ENCODE assay signal across 9 cellular contexts in the genomic region with DNA sequence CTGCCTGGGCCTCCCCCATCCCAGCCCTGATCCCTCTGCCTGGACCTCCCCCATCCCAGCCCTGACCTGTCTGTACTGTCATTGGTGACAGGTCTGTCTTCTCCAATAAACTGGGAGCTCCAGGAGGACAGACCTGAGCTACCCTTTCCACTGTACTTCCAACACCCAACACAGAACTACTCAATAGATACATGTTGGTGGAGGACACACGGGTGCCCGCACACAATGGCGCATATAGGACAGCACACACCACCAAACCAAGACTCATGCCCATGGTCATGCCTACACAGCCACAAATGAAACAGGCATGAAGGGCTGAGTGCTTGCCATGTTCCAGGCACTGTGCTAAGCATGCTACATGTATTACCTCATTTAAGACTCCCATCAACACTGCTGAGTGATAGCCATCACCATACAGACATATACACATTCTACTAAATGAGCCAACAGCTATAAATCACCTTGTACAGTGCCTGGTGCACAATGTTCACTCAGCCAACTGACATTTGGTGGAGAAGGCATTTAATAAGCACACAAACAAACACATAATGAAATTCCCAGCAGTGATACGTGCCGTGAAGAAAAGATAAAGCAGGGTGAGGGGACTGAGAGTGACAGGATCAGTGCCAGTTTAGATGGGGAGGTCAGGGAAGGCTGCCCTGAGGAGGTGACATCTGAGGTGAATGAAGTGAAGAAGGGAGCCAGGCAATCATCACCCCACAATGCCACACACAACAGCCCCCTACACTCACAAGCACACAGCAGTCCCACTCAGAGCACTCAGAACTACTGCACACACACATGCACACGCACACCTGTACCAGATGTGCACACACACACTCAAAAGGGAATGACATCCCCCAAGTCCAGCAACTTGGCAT. TPM values are rescaled to one million over a fixed set of nuclear protein-coding genes. Genes with fewer than 3 reads are reported as not detected.
DNase-seq lines count a peak whose midpoint lies in the region; ATAC-seq and TF ChIP-seq lines count a peak whose summit lies in the region.
"Had no signal": no experiment of that assay in that cellular context is flagged by ENCODE, and none has a peak within 500 bp of the region (broad histone marks: within the 10 kb centered on the region; RNA-seq: fewer than 3 reads in every experiment).

No MANE protein-coding gene starts in this region.

- H3K27ac Mint-ChIP-seq in activated T-cell treated with anti-CD3 and anti-CD28 coated beads, Interleukin-2, amount 50 U/mL, for 24 hours: peak overlapping the region; percentile 91
- H3K27ac Mint-ChIP-seq in WTC11: no peak overlapping the region

- H3K4me3 Mint-ChIP-seq in activated T-cell treated with anti-CD3 and anti-CD28 coated beads, Interleukin-2, amount 50 U/mL, for 24 hours: peak overlapping the region; percentile 81
- peak overlapping the region; percentile 76 for H3K4me3 Mint-ChIP-seq in WTC11

- no peaks in the 10 kb centered on the region for H3K27me3 Mint-ChIP-seq in activated T-cell treated with anti-CD3 and anti-CD28 coated beads, Interleukin-2, amount 50 U/mL, for 24 hours
- peaks cover 24% of the 10 kb centered on the region for H3K27me3 Mint-ChIP-seq in WTC11 (ENCODE audit: low read depth)

- peaks cover 7% of the 10 kb centered on the region for H3K36me3 Mint-ChIP-seq in activated T-cell treated with anti-CD3 and anti-CD28 coated beads, Interleukin-2, amount 50 U/mL, for 24 hours (ENCODE audit: low read depth)
- H3K36me3 Mint-ChIP-seq in WTC11: no peaks in the 10 kb centered on the region

- no peaks in the 10 kb centered on the region for H3K27me3 ChIP-seq in foreskin keratinocyte
- peaks cover 5 to 76% (median 13%) of the 10 kb centered on the region in 3 donors for H3K27me3 ChIP-seq in stomach

- POLR2A ChIA-PET in WTC11 (lab: Charles Lee): interaction anchor here (1.2 kb wide), 1 partner anchor 17 kb away, joined by 3 read pairs; no protein-coding TSS in a partner anchor

- no peaks in the 10 kb centered on the region for H3K9me3 ChIP-seq in stomach

- no peaks in the 10 kb centered on the region for H3K36me3 ChIP-seq in stomach

- DNase-seq in activated T-cell treated with anti-CD3 and anti-CD28 coated beads, Interleukin-2, amount 50 U/mL, for 24 hours: no peak
- no peak for DNase-seq in activated T-cell treated with anti-CD3 and anti-CD28 coated beads, Interleukin-2, amount 50 U/mL, for 48 hours
- no peak for DNase-seq in WTC11 (ENCODE audit: low spot score)
- no peak for DNase-seq in foreskin keratinocyte
- no peak for DNase-seq in stomach
- DNase-seq in RPMI8226: no peak
- DNase-seq: OCI-M1 had no signal

- TF ChIP-seq CTCF in WTC11 (IDR thresholded peaks at IDR 0.05) (no peak), foreskin keratinocyte (conservative IDR thresholded peaks at IDR 0.05) (no peak), stomach (IDR thresholded peaks at IDR 0.05) (no peak)

- 25 to 70% (median 61%) methylated on average over 3 to 6 of the region's 6 CpGs for WGBS in stomach, 5 donors

- TF ChIP-seq POLR2A in stomach (IDR thresholded peaks at IDR 0.05): no peak

- intact Hi-C loops in stomach (cut with DNase I; ENCODE audit: low total_unique reads): loop anchor here (5.0 kb wide), 1 partner anchor 51 kb away; no protein-coding TSS in a partner anchor

- ATAC-seq in WTC11 (no peak), foreskin keratinocyte (no peak), GM18907 (IDR thresholded peaks at IDR 0.05; ENCODE audit: unreplicated experiment) (no peak), HG02798 (IDR thresholded peaks at IDR 0.05; ENCODE audit: poor library complexity, unreplicated experiment) (no peak)

- CTCF ChIA-PET in WTC11 (lab: Charles Lee): interaction anchor here (0.7 to 4.3 kb wide), 15 partner anchors 8 to 148 kb away, joined by 3 to 52 read pairs (median 6); no protein-coding TSS in a partner anchor

- TF ChIP-seq EP300 in stomach (IDR thresholded peaks at IDR 0.05): no peak

- H3K4me1 ChIP-seq in foreskin keratinocyte: peaks cover 4% of the 10 kb centered on the region
- H3K4me1 ChIP-seq in stomach: peaks cover 16 to 20% (median 17%) of the 10 kb centered on the region in 4 donors

- no peaks in the 10 kb centered on the region for H3K9me3 Mint-ChIP-seq in activated T-cell treated with anti-CD3 and anti-CD28 coated beads, Interleukin-2, amount 50 U/mL, for 24 hours
- no peaks in the 10 kb centered on the region for H3K9me3 Mint-ChIP-seq in WTC11

- H3K27ac ChIP-seq in foreskin keratinocyte: peak overlapping the region; percentile 16
- H3K27ac ChIP-seq in stomach: peak overlapping the region in 1 of 5 donors; percentile 39

- H3K4me1 Mint-ChIP-seq in activated T-cell treated with anti-CD3 and anti-CD28 coated beads, Interleukin-2, amount 50 U/mL, for 24 hours (ENCODE audit: low read depth): peaks cover 73% of the 10 kb centered on the region
- peaks cover 14% of the 10 kb centered on the region for H3K4me1 Mint-ChIP-seq in WTC11

- H3K4me3 ChIP-seq in stomach: peak overlapping the region in 3 of 4 donors; percentile 30 to 43 (median 40)

TF ChIP-seq in WTC11, 78 proteins besides CTCF, POLR2A, EP300 and RAD21 (continues in another document):
- TF ChIP-seq, protein P1, sequence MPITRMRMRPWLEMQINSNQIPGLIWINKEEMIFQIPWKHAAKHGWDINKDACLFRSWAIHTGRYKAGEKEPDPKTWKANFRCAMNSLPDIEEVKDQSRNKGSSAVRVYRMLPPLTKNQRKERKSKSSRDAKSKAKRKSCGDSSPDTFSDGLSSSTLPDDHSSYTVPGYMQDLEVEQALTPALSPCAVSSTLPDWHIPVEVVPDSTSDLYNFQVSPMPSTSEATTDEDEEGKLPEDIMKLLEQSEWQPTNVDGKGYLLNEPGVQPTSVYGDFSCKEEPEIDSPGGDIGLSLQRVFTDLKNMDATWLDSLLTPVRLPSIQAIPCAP (CRISPR knock-in tag; IDR thresholded peaks at IDR 0.05): no peak
- TF ChIP-seq CREM (CRISPR knock-in tag; IDR thresholded peaks at IDR 0.05): no peak
- no peak for TF ChIP-seq PRRX2 (CRISPR knock-in tag; IDR thresholded peaks at IDR 0.05)
- no peak for TF ChIP-seq OVOL2 (CRISPR knock-in tag; IDR thresholded peaks at IDR 0.05; ENCODE audit: borderline replicate concordance)
- TF ChIP-seq, protein P2, sequence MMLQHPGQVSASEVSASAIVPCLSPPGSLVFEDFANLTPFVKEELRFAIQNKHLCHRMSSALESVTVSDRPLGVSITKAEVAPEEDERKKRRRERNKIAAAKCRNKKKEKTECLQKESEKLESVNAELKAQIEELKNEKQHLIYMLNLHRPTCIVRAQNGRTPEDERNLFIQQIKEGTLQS (CRISPR knock-in tag; conservative IDR thresholded peaks at IDR 0.05): no peak
- TF ChIP-seq SMAD3 (CRISPR knock-in tag; IDR thresholded peaks at IDR 0.05; ENCODE audit: borderline replicate concordance): no peak
- no peak for TF ChIP-seq NFE2L1 (CRISPR knock-in tag; IDR thresholded peaks at IDR 0.05)
- TF ChIP-seq TEAD1 (CRISPR knock-in tag; IDR thresholded peaks at IDR 0.05): no peak
- no peak for TF ChIP-seq NFATC4 (CRISPR knock-in tag; IDR thresholded peaks at IDR 0.05)
- TF ChIP-seq RELA (CRISPR knock-in tag; IDR thresholded peaks at IDR 0.05; ENCODE audit: borderline replicate concordance): no peak
- no peak for TF ChIP-seq MYBL2 (CRISPR knock-in tag; IDR thresholded peaks at IDR 0.05)
- no peak for TF ChIP-seq HMGA2 (CRISPR knock-in tag; IDR thresholded peaks at IDR 0.05)
- TF ChIP-seq, protein P3, sequence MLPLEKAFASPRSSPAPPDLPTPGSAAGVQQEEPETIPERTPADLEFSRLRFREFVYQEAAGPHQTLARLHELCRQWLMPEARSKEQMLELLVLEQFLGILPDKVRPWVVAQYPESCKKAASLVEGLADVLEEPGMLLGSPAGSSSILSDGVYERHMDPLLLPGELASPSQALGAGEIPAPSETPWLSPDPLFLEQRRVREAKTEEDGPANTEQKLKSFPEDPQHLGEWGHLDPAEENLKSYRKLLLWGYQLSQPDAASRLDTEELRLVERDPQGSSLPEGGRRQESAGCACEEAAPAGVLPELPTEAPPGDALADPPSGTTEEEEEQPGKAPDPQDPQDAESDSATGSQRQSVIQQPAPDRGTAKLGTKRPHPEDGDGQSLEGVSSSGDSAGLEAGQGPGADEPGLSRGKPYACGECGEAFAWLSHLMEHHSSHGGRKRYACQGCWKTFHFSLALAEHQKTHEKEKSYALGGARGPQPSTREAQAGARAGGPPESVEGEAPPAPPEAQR (CRISPR knock-in tag; IDR thresholded peaks at IDR 0.05): no peak
- no peak for TF ChIP-seq JUN (CRISPR knock-in tag; IDR thresholded peaks at IDR 0.05)
- no peak for TF ChIP-seq ZNF263 (CRISPR knock-in tag; IDR thresholded peaks at IDR 0.05; ENCODE audit: low read depth)
- no peak for TF ChIP-seq ZNF317 (CRISPR knock-in tag; IDR thresholded peaks at IDR 0.05; ENCODE audit: borderline replicate concordance, low read depth)
- TF ChIP-seq, protein P4, sequence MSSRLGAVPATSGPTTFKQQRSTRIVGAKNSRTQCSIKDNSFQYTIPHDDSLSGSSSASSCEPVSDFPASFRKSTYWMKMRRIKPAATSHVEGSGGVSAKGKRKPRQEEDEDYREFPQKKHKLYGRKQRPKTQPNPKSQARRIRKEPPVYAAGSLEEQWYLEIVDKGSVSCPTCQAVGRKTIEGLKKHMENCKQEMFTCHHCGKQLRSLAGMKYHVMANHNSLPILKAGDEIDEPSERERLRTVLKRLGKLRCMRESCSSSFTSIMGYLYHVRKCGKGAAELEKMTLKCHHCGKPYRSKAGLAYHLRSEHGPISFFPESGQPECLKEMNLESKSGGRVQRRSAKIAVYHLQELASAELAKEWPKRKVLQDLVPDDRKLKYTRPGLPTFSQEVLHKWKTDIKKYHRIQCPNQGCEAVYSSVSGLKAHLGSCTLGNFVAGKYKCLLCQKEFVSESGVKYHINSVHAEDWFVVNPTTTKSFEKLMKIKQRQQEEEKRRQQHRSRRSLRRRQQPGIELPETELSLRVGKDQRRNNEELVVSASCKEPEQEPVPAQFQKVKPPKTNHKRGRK (CRISPR knock-in tag; IDR thresholded peaks at IDR 0.05; ENCODE audit: borderline replicate concordance): no peak

RNA-seq across cellular contexts. Expression of a gene that starts 0.9 kb away (rescaled TPM):
- total RNA-seq in WTC11 (2021): 6.0 to 7.7 TPM (median 6.6 TPM) in 3 replicates
- total RNA-seq in foreskin keratinocyte: 34.4 and 37.3 TPM in 2 replicates
- polyA plus RNA-seq in foreskin keratinocyte: 49.6 and 59.3 TPM in 2 replicates
- total RNA-seq in stomach: 10 to 100 TPM in 2 of 5 donors, 1 to 10 TPM in 1, under 1 TPM in 2; 0.89 to 23.3 (median 3.9) TPM
- polyA plus RNA-seq in stomach: 1 to 10 TPM in 2 of 3 donors, under 1 TPM in 1; 0.68 to 2.7 (median 1.8) TPM

RNA-seq across cellular contexts. Expression of a gene that starts 55.4 kb away (rescaled TPM):
- total RNA-seq in WTC11 (2021) (30.6 to 34.0 TPM (median 33.4 TPM) in 3 replicates), foreskin keratinocyte (16.0 and 17.7 TPM in 2 replicates), stomach (10 to 100 TPM in 2 of 5 donors, 1 to 10 TPM in 3; 4.6 to 17.0 (median 8.8) TPM)
- polyA plus RNA-seq in foreskin keratinocyte (11.9 and 12.0 TPM in 2 replicates), stomach (1 to 10 TPM; 5.5 to 5.7 (median 5.5) TPM)
